Comparison of ENCODE assay signal across 8 cellular contexts in genomic region chr9:113589407-113589806, GRCh38.
DNase-seq lines count a peak whose midpoint lies in the region; ATAC-seq, FAIRE-seq and TF ChIP-seq lines count a peak whose summit lies in the region.
"Had no signal": no experiment of that assay in that cellular context is flagged by ENCODE, and none has a peak within 500 bp of the region (broad histone marks: within the 10 kb centered on the region; RNA-seq: fewer than 3 reads in every experiment).

No MANE protein-coding gene starts in this region.

- H3K9me3 ChIP-seq in kidney (ENCODE audit: control insufficient read depth in 1 of 2, low read length in 2 of 2): no peaks in the 10 kb centered on the region

- DNase-seq in RWPE1 (ENCODE audit: low spot score): no peak
- no peak for DNase-seq in activated naive CD8-positive, alpha-beta T cell treated with anti-CD3 and anti-CD28 coated beads, Interleukin-2, amount 50 U/mL, for 24 hours
- DNase-seq in kidney: peak; percentile 83
- no peak for DNase-seq in NCI-H345 treated with DMSO at 0.1 percent for 48 hours (lab: John Stamatoyannopoulos, UW; ENCODE audit: unreplicated experiment)
- no peak for DNase-seq in NCI-H446 (lab: John Stamatoyannopoulos, UW)

- no peaks in the 10 kb centered on the region for H3K27me3 Mint-ChIP-seq in activated naive CD8-positive, alpha-beta T cell treated with anti-CD3 and anti-CD28 coated beads, Interleukin-2, amount 50 U/mL, for 24 hours
- H3K27me3 Mint-ChIP-seq in stimulated activated memory B cell treated with anti-CD40 and anti-IgM and Interleukin-4, amounts not matched to agents 10 μg/mL and 1 μg/mL and 100 μg/mL, for 72 hours: no peaks in the 10 kb centered on the region

- H3K9ac ChIP-seq in kidney (ENCODE audit: low read length in 2 of 2): no peak overlapping the region

- peak overlapping the region; percentile 60 for H3K27ac Mint-ChIP-seq in activated naive CD8-positive, alpha-beta T cell treated with anti-CD3 and anti-CD28 coated beads, Interleukin-2, amount 50 U/mL, for 24 hours
- H3K27ac Mint-ChIP-seq in stimulated activated memory B cell treated with anti-CD40 and anti-IgM and Interleukin-4, amounts not matched to agents 10 μg/mL and 1 μg/mL and 100 μg/mL, for 72 hours: peak overlapping the region; percentile 64

- FAIRE-seq in kidney (lab: Jason Lieb, UNC): no peak
- FAIRE-seq: endometrium had no signal

- TF ChIP-seq CTCF in RWPE1 (conservative IDR thresholded peaks at IDR 0.05; ENCODE audit: low read depth) (no peak), kidney (IDR thresholded peaks at IDR 0.05; ENCODE audit: borderline replicate concordance, extremely low read depth, insufficient read depth) (no peak)

- intact Hi-C loops in kidney (cut with DNase I): loop anchor here (5.0 kb wide), 1 partner anchor 137 kb away; no protein-coding TSS in a partner anchor

- peaks cover 29% of the 10 kb centered on the region for H3K36me3 Mint-ChIP-seq in activated naive CD8-positive, alpha-beta T cell treated with anti-CD3 and anti-CD28 coated beads, Interleukin-2, amount 50 U/mL, for 24 hours (ENCODE audit: low read depth)
- peaks cover 38% of the 10 kb centered on the region for H3K36me3 Mint-ChIP-seq in stimulated activated memory B cell treated with anti-CD40 and anti-IgM and Interleukin-4, amounts not matched to agents 10 μg/mL and 1 μg/mL and 100 μg/mL, for 72 hours

- H3K4me3 Mint-ChIP-seq in activated naive CD8-positive, alpha-beta T cell treated with anti-CD3 and anti-CD28 coated beads, Interleukin-2, amount 50 U/mL, for 24 hours: no peak overlapping the region
- no peak overlapping the region for H3K4me3 Mint-ChIP-seq in stimulated activated memory B cell treated with anti-CD40 and anti-IgM and Interleukin-4, amounts not matched to agents 10 μg/mL and 1 μg/mL and 100 μg/mL, for 72 hours

- H3K4me1 ChIP-seq in kidney (ENCODE audit: control insufficient read depth in 1 of 2, insufficient read depth in 1 of 2, low read depth in 1 of 2, low read length in 2 of 2): peaks cover 35 to 40% of the 10 kb centered on the region in 2 donors

- H3K36me3 ChIP-seq in kidney (ENCODE audit: control insufficient read depth in 1 of 2, insufficient read depth in 2 of 2, low read length in 2 of 2): peaks cover 8 to 9% of the 10 kb centered on the region in 2 donors

- no peaks in the 10 kb centered on the region for H3K9me3 Mint-ChIP-seq in activated naive CD8-positive, alpha-beta T cell treated with anti-CD3 and anti-CD28 coated beads, Interleukin-2, amount 50 U/mL, for 24 hours
- no peaks in the 10 kb centered on the region for H3K9me3 Mint-ChIP-seq in stimulated activated memory B cell treated with anti-CD40 and anti-IgM and Interleukin-4, amounts not matched to agents 10 μg/mL and 1 μg/mL and 100 μg/mL, for 72 hours

- H3K4me3 ChIP-seq in kidney (ENCODE audit: low read length in 2 of 2): no peak overlapping the region

- POLR2A ChIA-PET in RWPE1 (lab: Yijun Ruan, JAX; ENCODE audit: low non-redundant PET): interaction anchor here (1.7 kb wide), 1 partner anchor 24 kb away, joined by 5 read pairs; no protein-coding TSS in a partner anchor

- H3K27ac ChIP-seq in RWPE1 (peak overlapping the region; percentile 1; the same call in 1 of the 2 replicates), kidney (ENCODE audit: low read depth in 2 of 2, low read length in 2 of 2) (peak overlapping the region; percentile 1 to 55)

- peaks cover 68% of the 10 kb centered on the region for H3K4me1 Mint-ChIP-seq in activated naive CD8-positive, alpha-beta T cell treated with anti-CD3 and anti-CD28 coated beads, Interleukin-2, amount 50 U/mL, for 24 hours
- peaks cover 71% of the 10 kb centered on the region for H3K4me1 Mint-ChIP-seq in stimulated activated memory B cell treated with anti-CD40 and anti-IgM and Interleukin-4, amounts not matched to agents 10 μg/mL and 1 μg/mL and 100 μg/mL, for 72 hours

- ATAC-seq in activated naive CD8-positive, alpha-beta T cell treated with anti-CD3 and anti-CD28 coated beads, Interleukin-2, amount 50 U/mL, for 24 hours: no peak
- no peak for ATAC-seq in stimulated activated memory B cell treated with anti-CD40 and anti-IgM and Interleukin-4, amounts not matched to agents 10 μg/mL and 1 μg/mL and 100 μg/mL, for 72 hours
- no peak for ATAC-seq in GM19455 (IDR thresholded peaks at IDR 0.05; ENCODE audit: unreplicated experiment)

- CTCF ChIA-PET in RWPE1 (lab: Yijun Ruan, JAX): interaction anchor here (1.0 to 2.6 kb wide), 8 partner anchors 12 to 702 kb away, joined by 4 to 14 read pairs (median 6); no protein-coding TSS in a partner anchor
